10 cellular contexts compared by ENCODE assay signal in genomic region chr1:100622037-100622436, GRCh38.
A peak's percentile ranks its signal among the peaks of the same experiment; 100 is the strongest.
DNase-seq lines count a peak whose midpoint lies in the region; ATAC-seq and TF ChIP-seq lines count a peak whose summit lies in the region.
"Had no signal": no experiment of that assay in that cellular context is flagged by ENCODE, and none has a peak within 500 bp of the region (broad histone marks: within the 10 kb centered on the region; RNA-seq: fewer than 3 reads in every experiment).

No MANE protein-coding gene starts in this region.

- no peaks in the 10 kb centered on the region for H3K79me1 ChIP-seq in H9 (ENCODE audit: insufficient read depth, low read depth, low read length, poor library complexity, severe bottlenecking)

- H2BK12ac ChIP-seq in H9 (ENCODE audit: insufficient read length, low read depth, low read length): no peak overlapping the region

- peaks cover 9% of the 10 kb centered on the region for H3K9me3 Mint-ChIP-seq in Calu3 (ENCODE audit: low read depth, unreplicated experiment)
- H3K9me3 Mint-ChIP-seq in nephron progenitor cell: no peaks in the 10 kb centered on the region
- H3K9me3 Mint-ChIP-seq in naive thymus-derived CD8-positive, alpha-beta T cell: no peaks in the 10 kb centered on the region
- H3K9me3 Mint-ChIP-seq in H9: no peaks in the 10 kb centered on the region
- peaks cover 0 to 2% (median 0%) of the 10 kb centered on the region in 11 donors for H3K9me3 Mint-ChIP-seq in naive thymus-derived CD4-positive, alpha-beta T cell

- H3K27ac Mint-ChIP-seq in Calu3 (ENCODE audit: unreplicated experiment) (peak overlapping the region; percentile 79), nephron progenitor cell (peak overlapping the region; percentile 71), H9 (peak overlapping the region in 1 of 3 experiments; percentile 20; a peak in 2 of 7 replicates)
- H3K27ac Mint-ChIP-seq in naive thymus-derived CD8-positive, alpha-beta T cell: no peak overlapping the region
- no peak overlapping the region for H3K27ac Mint-ChIP-seq in naive thymus-derived CD4-positive, alpha-beta T cell

- H3K4me3 Mint-ChIP-seq in Calu3 (ENCODE audit: low read depth, unreplicated experiment) (no peak overlapping the region), nephron progenitor cell (no peak overlapping the region), H9 (no peak overlapping the region)
- no peak overlapping the region for H3K4me3 Mint-ChIP-seq in naive thymus-derived CD8-positive, alpha-beta T cell
- H3K4me3 Mint-ChIP-seq in naive thymus-derived CD4-positive, alpha-beta T cell: no peak overlapping the region

- no peak overlapping the region for H3K4ac ChIP-seq in H9 (ENCODE audit: low read depth, low read length)

- no peaks in the 10 kb centered on the region for H3K27me3 ChIP-seq in H9 (ENCODE audit: insufficient read depth, low read length)
- H3K27me3 ChIP-seq in naive thymus-derived CD4-positive, alpha-beta T cell (ENCODE audit: control insufficient read depth in 2 of 2, insufficient read depth in 2 of 2, low read length in 2 of 2): no peaks in the 10 kb centered on the region
- H3K27me3 ChIP-seq: stomach had no signal

- no peak overlapping the region for H3K4me2 ChIP-seq in H9 (ENCODE audit: insufficient read depth, insufficient read length, low read length)
- H3K4me2 ChIP-seq: KMS-11 had no signal

- no peaks in the 10 kb centered on the region for H3K79me2 ChIP-seq in H9 (ENCODE audit: insufficient read depth, low read length)

- no peak overlapping the region for H3K23ac ChIP-seq in H9 (ENCODE audit: insufficient read length, low read depth, low read length)

- no peak for ATAC-seq in naive thymus-derived CD8-positive, alpha-beta T cell
- ATAC-seq in naive thymus-derived CD4-positive, alpha-beta T cell: no peak

- no peaks in the 10 kb centered on the region for H3K36me3 Mint-ChIP-seq in Calu3 (ENCODE audit: insufficient read depth, unreplicated experiment)
- no peaks in the 10 kb centered on the region for H3K36me3 Mint-ChIP-seq in nephron progenitor cell (ENCODE audit: low read depth)
- H3K36me3 Mint-ChIP-seq in naive thymus-derived CD8-positive, alpha-beta T cell: no peaks in the 10 kb centered on the region
- H3K36me3 Mint-ChIP-seq in H9 (ENCODE audit: insufficient read depth in 1 of 3, low read depth in 3 of 3): no peaks in the 10 kb centered on the region
- no peaks in the 10 kb centered on the region for H3K36me3 Mint-ChIP-seq in naive thymus-derived CD4-positive, alpha-beta T cell

- DNase-seq in Calu3 (peak; percentile 38), NB4 (ENCODE audit: low read depth) (peak; percentile 37), epithelial cell of prostate (ENCODE audit: low read depth, low spot score) (peak; percentile 75), nephron progenitor cell (peak; percentile 18), H9 (no peak)
- no peak for DNase-seq in naive thymus-derived CD8-positive, alpha-beta T cell
- DNase-seq in activated CD4-positive, alpha-beta T cell treated with anti-CD3 and anti-CD28 coated beads for 4 hours: no peak
- DNase-seq in naive thymus-derived CD4-positive, alpha-beta T cell: no peak
- DNase-seq: stomach had no signal

- H3K4me1 Mint-ChIP-seq in Calu3 (ENCODE audit: low read depth, unreplicated experiment) (peaks cover 31% of the 10 kb centered on the region), nephron progenitor cell (peaks cover 45% of the 10 kb centered on the region), H9 (peaks cover 5 to 7% of the 10 kb centered on the region in 2 experiments)
- no peaks in the 10 kb centered on the region for H3K4me1 Mint-ChIP-seq in naive thymus-derived CD8-positive, alpha-beta T cell
- no peaks in the 10 kb centered on the region for H3K4me1 Mint-ChIP-seq in naive thymus-derived CD4-positive, alpha-beta T cell

- H3K4me3 ChIP-seq in NB4 (ENCODE audit: low read depth, low read length): no peak overlapping the region
- H3K4me3 ChIP-seq in naive thymus-derived CD4-positive, alpha-beta T cell (ENCODE audit: low read length): no peak overlapping the region
- H3K4me3 ChIP-seq: stomach had no signal

- H3K27ac ChIP-seq in epithelial cell of prostate (no peak overlapping the region), H9 (ENCODE audit: insufficient read length, low read depth, low read length) (no peak overlapping the region)
- no peak overlapping the region for H3K27ac ChIP-seq in naive thymus-derived CD4-positive, alpha-beta T cell (ENCODE audit: low read depth, low read length)
- H3K27ac ChIP-seq: KMS-11 had no signal

- H3K14ac ChIP-seq in H9 (ENCODE audit: insufficient read depth, low read length): no peak overlapping the region

- CTCF ChIA-PET in Calu3 (lab: Charles Lee): no interaction called here
- CTCF ChIA-PET in naive thymus-derived CD4-positive, alpha-beta T cell (lab: Charles Lee): no interaction called here

- no CpG with 5 or more reads among the region's 1 CpG for WGBS in H9 (ENCODE audit: extremely low coverage, insufficient read length, low lambda C conversion rate)

- no peak overlapping the region for H3K9ac ChIP-seq in H9 (ENCODE audit: extremely low read depth, insufficient read length, low read length)
- H3K9ac ChIP-seq: KMS-11 had no signal

- no peak for TF ChIP-seq POLR2A in NB4 (IDR thresholded peaks at IDR 0.05; ENCODE audit: extremely low read depth, insufficient read length)

- H2BK120ac ChIP-seq in H9 (ENCODE audit: low read depth, low read length, poor library complexity, severe bottlenecking): no peak overlapping the region

- H3K4me1 ChIP-seq in H9 (ENCODE audit: insufficient read depth, low read length): 0 out of 2 replicates have a peak, but pooled peaks cover 3% of the 10 kb centered on the region
- H3K4me1 ChIP-seq in naive thymus-derived CD4-positive, alpha-beta T cell (ENCODE audit: control insufficient read depth in 2 of 2, insufficient read depth in 2 of 2, low read length in 2 of 2): no peaks in the 10 kb centered on the region
- H3K4me1 ChIP-seq: stomach had no signal

- no peak overlapping the region for H2BK15ac ChIP-seq in H9 (ENCODE audit: low read depth, low read length)

- no TSS peak for BruUV-seq in Calu3 (replicated peaks; lab: Mats Ljungman, UMichigan)

- TF ChIP-seq CTCF in Calu3 (IDR thresholded peaks at IDR 0.05; ENCODE audit: unreplicated experiment) (no peak), NB4 (IDR thresholded peaks at IDR 0.05; ENCODE audit: low read depth, low read length) (no peak), nephron progenitor cell (IDR thresholded peaks at IDR 0.05) (no peak), H9 (conservative IDR thresholded peaks at IDR 0.05) (no peak)

- intact Hi-C loops in Calu3 (cut with micrococcal nuclease; ENCODE audit: unreplicated experiment): no loop called here
- intact Hi-C loops in naive thymus-derived CD4-positive, alpha-beta T cell (cut with micrococcal nuclease): no loop called here

- no peak overlapping the region for H4K91ac ChIP-seq in H9 (ENCODE audit: insufficient read length, low read depth, low read length)

- H3K27me3 Mint-ChIP-seq in Calu3 (ENCODE audit: unreplicated experiment) (no peaks in the 10 kb centered on the region), nephron progenitor cell (ENCODE audit: low read depth, poor library complexity) (peaks cover 3% of the 10 kb centered on the region), H9 (ENCODE audit: low read depth) (no peaks in the 10 kb centered on the region)
- H3K27me3 Mint-ChIP-seq in naive thymus-derived CD8-positive, alpha-beta T cell: peaks cover 0 to 6% (median 0%) of the 10 kb centered on the region in 5 donors
- H3K27me3 Mint-ChIP-seq in naive thymus-derived CD4-positive, alpha-beta T cell: peaks cover 0 to 7% (median 0%) of the 10 kb centered on the region in 5 donors

- no peak overlapping the region for H4K8ac ChIP-seq in H9 (replicated peaks; ENCODE audit: insufficient read length, low read depth, low read length)

- no peak overlapping the region for H2BK20ac ChIP-seq in H9 (ENCODE audit: low read depth, low read length, poor library complexity, severe bottlenecking)

- no peak overlapping the region for H3K56ac ChIP-seq in H9 (ENCODE audit: insufficient read length, low read depth, low read length)

- H4K20me1 ChIP-seq in H9 (ENCODE audit: control insufficient read depth, insufficient read depth, insufficient read length): no peaks in the 10 kb centered on the region

- H4K5ac ChIP-seq in H9 (ENCODE audit: insufficient read length, low read depth, low read length): no peak overlapping the region

- H3K9me3 ChIP-seq in H9 (ENCODE audit: control insufficient read depth, low read depth, low read length): no peaks in the 10 kb centered on the region
- H3K9me3 ChIP-seq in naive thymus-derived CD4-positive, alpha-beta T cell (ENCODE audit: control insufficient read depth in 2 of 3, low read length in 3 of 3): no peaks in the 10 kb centered on the region
- H3K9me3 ChIP-seq: stomach had no signal

- no peak overlapping the region for H2BK5ac ChIP-seq in H9 (ENCODE audit: insufficient read length, low read length)

- POLR2A ChIA-PET in naive thymus-derived CD8-positive, alpha-beta T cell (lab: Charles Lee): no interaction called here
- POLR2A ChIA-PET in naive thymus-derived CD4-positive, alpha-beta T cell (lab: Charles Lee): no interaction called here

- H3K23me2 ChIP-seq in H9 (ENCODE audit: insufficient read length, low read depth, low read length, poor library complexity, severe bottlenecking): no peaks in the 10 kb centered on the region

- no peak overlapping the region for H2AFZ ChIP-seq in H9 (ENCODE audit: low read length)

- H3T11ph ChIP-seq in H9 (ENCODE audit: low read length): no peak overlapping the region

- H3K36me3 ChIP-seq in naive thymus-derived CD4-positive, alpha-beta T cell (ENCODE audit: control insufficient read depth in 2 of 3, insufficient read depth in 3 of 3, low read length in 3 of 3): no peaks in the 10 kb centered on the region
- H3K36me3 ChIP-seq: stomach had no signal

- no peak overlapping the region for H2AK5ac ChIP-seq in H9 (ENCODE audit: insufficient read length, low read length)

- H3K18ac ChIP-seq in H9 (ENCODE audit: insufficient read length, low read depth, low read length): no peak overlapping the region

Comparison
In these comparisons a context has a peak if more than half of its experiments do, and no peak if none do; other contexts are left out.
1. DNase-seq: peak in Calu3 (single experiment), NB4 (single experiment), epithelial cell of prostate (single experiment) and nephron progenitor cell (single experiment); none in naive thymus-derived CD8-positive, alpha-beta T cell (0 of 10), H9 (single experiment), activated CD4-positive, alpha-beta T cell treated with anti-CD3 and anti-CD28 coated beads for 4 hours (0 of 2) and naive thymus-derived CD4-positive, alpha-beta T cell (0 of 9).
2. H3K27ac Mint-ChIP-seq: peak in Calu3 (single experiment) and nephron progenitor cell (single experiment); none in naive thymus-derived CD8-positive, alpha-beta T cell (0 of 10) and naive thymus-derived CD4-positive, alpha-beta T cell (0 of 9).